9 cellular contexts compared by ENCODE assay signal in the genomic region with DNA sequence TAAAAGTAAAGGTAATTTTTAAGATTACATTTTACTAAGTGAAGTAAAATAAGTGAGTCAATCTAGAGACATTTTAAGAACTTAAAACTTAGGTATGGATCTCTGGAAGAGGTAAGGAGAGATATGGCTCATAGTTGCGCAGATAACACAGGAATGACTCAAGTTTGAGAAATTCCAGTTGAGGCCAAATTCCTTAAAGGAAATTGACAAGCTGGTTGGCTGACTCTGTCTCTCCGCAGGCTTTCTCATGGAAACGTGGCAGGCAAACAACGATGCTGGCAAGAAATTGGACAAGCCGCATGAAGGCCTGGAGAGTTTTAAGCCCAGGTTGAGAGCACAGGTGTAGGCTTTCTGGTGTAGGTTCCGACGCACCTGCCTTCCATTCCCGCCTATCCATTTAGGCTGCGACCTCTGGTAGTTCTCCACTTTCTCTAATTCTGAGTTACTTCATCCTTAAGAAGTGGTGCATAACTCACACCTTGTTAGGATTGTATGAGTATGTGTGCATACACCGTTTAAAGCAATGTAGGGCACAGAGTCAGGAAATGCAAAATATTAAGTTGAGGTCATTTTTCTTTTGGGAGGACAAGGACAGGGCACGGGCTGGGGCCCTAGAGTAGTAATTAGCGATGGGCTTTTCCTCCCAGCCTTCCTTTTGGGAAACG. TPM values are rescaled to one million over a fixed set of nuclear protein-coding genes. Genes with fewer than 3 reads are reported as not detected.
DNase-seq lines count a peak whose midpoint lies in the region; ATAC-seq, FAIRE-seq and TF ChIP-seq lines count a peak whose summit lies in the region.
"Had no signal": no experiment of that assay in that cellular context is flagged by ENCODE, and none has a peak within 500 bp of the region (broad histone marks: within the 10 kb centered on the region; RNA-seq: fewer than 3 reads in every experiment).

No MANE protein-coding gene starts in this region.

- H3K27ac ChIP-seq in ectodermal cell (ENCODE audit: insufficient read depth, low read depth, low read length, poor library complexity, severe bottlenecking) = no peak overlapping the region
- peak overlapping the region in 1 of 2 donors; percentile 65 for H3K27ac ChIP-seq in lung (ENCODE audit: low read depth in 1 of 2, low read length in 1 of 2)

- FAIRE-seq in HTR-8/SVneo (lab: Jason Lieb, UNC) = peak; percentile 49

- ATAC-seq in lung (ENCODE audit: insufficient read depth, low FRiP score) = peak; percentile 53
- no peak for ATAC-seq in activated CD4-positive, CD25-positive, alpha-beta regulatory T cell treated with anti-CD3 and anti-CD28 coated beads, Interleukin-2, amount 50 U/mL, for 24 hours

- H3K4me3 ChIP-seq in ectodermal cell (ENCODE audit: insufficient read depth, low read depth, low read length) (peak overlapping the region; percentile 32), lung (no peak overlapping the region)

- no peak for TF ChIP-seq CTCF in lung (IDR thresholded peaks at IDR 0.05; ENCODE audit: control extremely low read depth, extremely low read depth)

- 72 to 75% methylated on average over 13 of the region's 13 CpGs for WGBS in ectodermal cell, 2 experiments
- WGBS in lung, 2 donors = 56 to 70% methylated on average over 13 of the region's 13 CpGs

- DNase-seq in ACHN = peak; percentile 94
- DNase-seq in HTR-8/SVneo (ENCODE audit: insufficient read length, low spot score) = peak; percentile 62
- no peak for DNase-seq in lung (ENCODE audit: low spot score)
- no peak for DNase-seq in effector CD4-positive, alpha-beta T cell
- no peak for DNase-seq in AML-193 (lab: John Stamatoyannopoulos, UW)
- no peak for DNase-seq in NCI-H524 (lab: John Stamatoyannopoulos, UW)
- DNase-seq: NCI-H69 had no signal

- in situ Hi-C loops in ACHN (cut with HindIII; ENCODE audit: low pct_ligation_motif_present, low pct_unique_long_range_greater_than_20kb, low sequenced_read_pairs) = no loop called here

- H3K36me3 ChIP-seq in ectodermal cell (ENCODE audit: control insufficient read depth, insufficient read depth, low read length) = no peaks in the 10 kb centered on the region
- H3K36me3 ChIP-seq in lung (ENCODE audit: control insufficient read depth in 2 of 2, insufficient read depth in 2 of 2, low read length in 2 of 2) = no peaks in the 10 kb centered on the region

- H3K4me1 ChIP-seq in ectodermal cell (ENCODE audit: control insufficient read depth, insufficient read depth, low read length) (no peaks in the 10 kb centered on the region), lung (ENCODE audit: control insufficient read depth in 2 of 2, insufficient read depth in 2 of 2, low read length in 2 of 2) (peaks cover 0 to 2% of the 10 kb centered on the region in 2 donors)

- H3K9me3 ChIP-seq in ectodermal cell (ENCODE audit: control insufficient read depth, low read length) (no peaks in the 10 kb centered on the region), lung (ENCODE audit: control insufficient read depth in 2 of 2, insufficient read depth in 1 of 2, low read length in 1 of 2) (no peaks in the 10 kb centered on the region)

- H3K27me3 ChIP-seq in ectodermal cell (ENCODE audit: control insufficient read depth, insufficient read depth, low read length, poor library complexity, severe bottlenecking) (peaks cover 8% of the 10 kb centered on the region), lung (ENCODE audit: control insufficient read depth, insufficient read depth) (no peaks in the 10 kb centered on the region)

RNA-seq across cellular contexts. Expression of a gene that starts 0.6 kb away (rescaled TPM):
- 0.39 TPM for polyA plus RNA-seq in ectodermal cell (2013, experiment 1 of 4)
- 0.60 TPM for polyA plus RNA-seq in ectodermal cell (2013, experiment 2 of 4)
- 1.1 TPM for polyA plus RNA-seq in ectodermal cell (2013, experiment 3 of 4)
- polyA plus RNA-seq in ectodermal cell (2013, experiment 4 of 4) = 0.93 TPM
- 10 to 100 TPM in 1 of 2 donors, 1 to 10 TPM in 1; 9.2 to 18.7 TPM for total RNA-seq in lung
- 10 to 100 TPM in 1 of 2 donors, 1 to 10 TPM in 1; 3.3 to 10.6 TPM for polyA plus RNA-seq in lung

RNA-seq across cellular contexts. Expression of a gene that starts 57.2 kb away (rescaled TPM):
- polyA plus RNA-seq in ectodermal cell (2013, experiment 1 of 4) = not detected
- not detected for polyA plus RNA-seq in ectodermal cell (2013, experiment 2 of 4)
- polyA plus RNA-seq in ectodermal cell (2013, experiment 3 of 4) = not detected
- polyA plus RNA-seq in ectodermal cell (2013, experiment 4 of 4) = not detected
- total RNA-seq in lung = 10 to 100 TPM in 1 of 2 donors, 1 to 10 TPM in 1; 8.0 to 46.8 TPM
- polyA plus RNA-seq in lung = 100 to 1,000 TPM in 1 of 2 donors, 10 to 100 TPM in 1; 48.2 to 712 TPM

Comparison
In these comparisons a context has a peak if more than half of its experiments do, and no peak if none do; other contexts are left out.
1. DNase-seq: peak in ACHN (single experiment) and HTR-8/SVneo (single experiment); none in lung (single experiment), effector CD4-positive, alpha-beta T cell (single experiment), AML-193 (0 of 2) and NCI-H524 (0 of 2).